Comparison of ENCODE assay signal across 23 cellular contexts in the genomic region with DNA sequence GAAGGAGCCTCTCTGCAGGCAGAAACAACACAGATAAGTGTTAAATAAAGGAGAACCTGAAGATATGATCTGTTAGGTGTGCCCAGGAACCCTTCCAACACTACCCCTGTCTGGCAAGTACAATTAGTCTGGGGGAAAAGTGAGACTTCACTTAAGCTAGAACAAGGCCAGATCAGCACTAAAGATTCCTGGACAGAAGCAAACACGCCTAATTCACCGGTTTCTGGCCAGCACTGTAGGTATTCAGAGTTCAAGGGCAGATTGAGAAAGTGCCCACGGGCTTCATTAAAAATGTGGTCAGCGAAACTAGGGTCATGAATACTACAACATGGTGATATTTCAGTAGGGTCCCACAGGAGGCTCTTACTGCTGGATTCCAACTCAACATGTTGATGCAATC. TPM values are rescaled to one million over a fixed set of nuclear protein-coding genes. Genes with fewer than 3 reads are reported as not detected.
"Had no signal": no experiment of that assay in that cellular context is flagged by ENCODE, and none has a peak within 500 bp of the region (broad histone marks: within the 10 kb centered on the region; RNA-seq: fewer than 3 reads in every experiment).

No MANE protein-coding gene starts in this region.

- H3K4me3 ChIP-seq: SJSA1, SK-N-MC had no signal

- H3K27ac ChIP-seq: HL-60, SJSA1, SK-N-MC had no signal

- DNase-seq: Karpas-422, KG1, MM.1S, NCI-H1105, NCI-H1417, NCI-H1436 treated with DMSO at 0.1 percent for 48 hours, NCI-H1694, NCI-H187 treated with DMSO at 0.1 percent for 48 hours, NCI-H2029 treated with DMSO at 0.1 percent for 48 hours, NCI-H2171 treated with DMSO at 0.1 percent for 48 hours, NCI-H345, NCI-H446 treated with DMSO at 0.1 percent for 48 hours, NCI-H510A treated with DMSO at 0.1 percent for 48 hours, NCI-H526, NCI-H748 treated with DMSO at 0.1 percent for 48 hours, Right ventricle myocardium superior, RPMI8226, SIG-M5 had no signal

- H3K27me3 ChIP-seq: SJSA1 had no signal

- FAIRE-seq: HTR-8/SVneo, RCC 7860 had no signal

- H3K36me3 ChIP-seq: SJSA1 had no signal

- H3K4me1 ChIP-seq: SJSA1 had no signal

RNA-seq across cellular contexts. Expression of a gene that starts 28.6 kb away (rescaled TPM):
- total RNA-seq: Right ventricle myocardium superior, SJSA1 had no signal

RNA-seq across cellular contexts. Expression of a gene that starts 43.9 kb away (rescaled TPM):
- total RNA-seq: Right ventricle myocardium superior, SJSA1 had no signal
